Comparison of ENCODE assay signal across 1 cellular context in the genomic region with DNA sequence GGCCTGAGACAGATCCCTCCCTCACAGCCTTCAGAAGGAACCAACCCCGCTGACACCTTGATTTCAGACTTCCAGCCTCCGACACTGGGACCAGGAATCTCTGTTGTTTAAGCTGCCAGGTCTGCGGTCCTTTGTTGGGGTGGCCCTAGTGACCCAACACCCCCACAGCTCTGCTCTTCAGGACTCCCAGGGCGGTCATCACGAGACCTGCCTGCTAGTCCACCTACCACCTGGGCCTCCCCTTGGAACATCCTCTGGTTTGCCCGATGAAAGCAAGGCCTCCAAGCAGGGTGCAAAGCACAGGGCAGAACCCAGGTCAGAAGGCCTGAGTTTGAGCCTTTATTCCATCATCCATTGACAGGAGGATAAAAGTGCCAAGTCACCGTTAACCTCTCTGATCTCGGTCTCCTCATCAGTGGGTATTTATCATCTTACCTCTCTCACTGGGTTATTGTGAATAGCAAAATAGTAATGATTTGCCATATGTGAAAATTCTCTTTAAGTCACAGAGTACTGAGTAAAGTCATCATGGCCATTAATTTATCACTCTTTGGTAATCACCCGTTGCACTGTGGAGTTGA.
A peak's percentile ranks its signal among the peaks of the same experiment; 100 is the strongest.
TF ChIP-seq lines count a peak whose summit lies in the region.

No MANE protein-coding gene starts in this region.

TF ChIP-seq in HepG2, 621 proteins besides CTCF, POLR2A, EP300 and RAD21:
- no peak for TF ChIP-seq RCOR2 (CRISPR knock-in tag; IDR thresholded peaks at IDR 0.05)
- peak; percentile 45; the same call in 1 of the 2 replicates for TF ChIP-seq NFE2L2 (IDR thresholded peaks at IDR 0.05; ENCODE audit: low read length)
- TF ChIP-seq, protein P1, sequence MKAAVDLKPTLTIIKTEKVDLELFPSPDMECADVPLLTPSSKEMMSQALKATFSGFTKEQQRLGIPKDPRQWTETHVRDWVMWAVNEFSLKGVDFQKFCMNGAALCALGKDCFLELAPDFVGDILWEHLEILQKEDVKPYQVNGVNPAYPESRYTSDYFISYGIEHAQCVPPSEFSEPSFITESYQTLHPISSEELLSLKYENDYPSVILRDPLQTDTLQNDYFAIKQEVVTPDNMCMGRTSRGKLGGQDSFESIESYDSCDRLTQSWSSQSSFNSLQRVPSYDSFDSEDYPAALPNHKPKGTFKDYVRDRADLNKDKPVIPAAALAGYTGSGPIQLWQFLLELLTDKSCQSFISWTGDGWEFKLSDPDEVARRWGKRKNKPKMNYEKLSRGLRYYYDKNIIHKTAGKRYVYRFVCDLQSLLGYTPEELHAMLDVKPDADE (CRISPR knock-in tag; IDR thresholded peaks at IDR 0.05), result no peak
TF ChIP-seq in HepG2: peak in this region for 1.
